28 cellular contexts compared by ENCODE assay signal in genomic region chr3:37652405-37652804, GRCh38.
DNase-seq lines count a peak whose midpoint lies in the region; FAIRE-seq and TF ChIP-seq lines count a peak whose summit lies in the region.
"Had no signal": no experiment of that assay in that cellular context is flagged by ENCODE, and none has a peak within 500 bp of the region (broad histone marks: within the 10 kb centered on the region; RNA-seq: fewer than 3 reads in every experiment).

No MANE protein-coding gene starts in this region.

- no peak overlapping the region for H3K4me3 Mint-ChIP-seq in activated CD4-positive, alpha-beta T cell treated with anti-CD3 and anti-CD28 coated beads, Interleukin-2, amount 10 ng/mL, durations not matched to agents 24 days and 14 days
- H3K4me3 Mint-ChIP-seq: B cell; CD8-positive, alpha-beta T cell; HFFc6 had no signal

- H2AFZ ChIP-seq in keratinocyte (ENCODE audit: control insufficient read depth, low read length): peak overlapping the region; percentile 76

- no peak overlapping the region for H3K9ac ChIP-seq in keratinocyte (ENCODE audit: control insufficient read depth, extremely low read depth, insufficient read depth, low read length)

- WGBS in esophagus squamous epithelium, 2 donors: 31 to 49% methylated on average over 3 to 5 of the region's 6 CpGs
- WGBS in thyroid gland, 2 donors: 80 to 82% methylated on average over 6 of the region's 6 CpGs

- H3K9me3 ChIP-seq in esophagus squamous epithelium: peaks cover 0 to 5% (median 0%) of the 10 kb centered on the region in 3 donors
- no peaks in the 10 kb centered on the region for H3K9me3 ChIP-seq in keratinocyte (ENCODE audit: control insufficient read depth, low read depth, low read length)
- H3K9me3 ChIP-seq in thyroid gland: no peaks in the 10 kb centered on the region
- H3K9me3 ChIP-seq: Caco-2, HAP-1 had no signal

- H3K36me3 ChIP-seq in esophagus squamous epithelium: no peaks in the 10 kb centered on the region
- no peaks in the 10 kb centered on the region for H3K36me3 ChIP-seq in keratinocyte (ENCODE audit: control insufficient read depth in 2 of 2, extremely low read depth in 1 of 2, insufficient read depth in 2 of 2, low read length in 2 of 2)
- peaks cover 0 to 4% of the 10 kb centered on the region in 2 donors for H3K36me3 ChIP-seq in thyroid gland
- H3K36me3 ChIP-seq: HAP-1 had no signal

- H4K20me1 ChIP-seq in keratinocyte (ENCODE audit: control insufficient read depth, extremely low read depth, insufficient read depth, low read length): no peaks in the 10 kb centered on the region

- H3K36me3 Mint-ChIP-seq in activated CD4-positive, alpha-beta T cell treated with anti-CD3 and anti-CD28 coated beads, Interleukin-2, amount 10 ng/mL, durations not matched to agents 24 days and 14 days (ENCODE audit: low read depth): no peaks in the 10 kb centered on the region
- H3K36me3 Mint-ChIP-seq: CD8-positive, alpha-beta T cell had no signal

- H3K27ac Mint-ChIP-seq in activated CD4-positive, alpha-beta T cell treated with anti-CD3 and anti-CD28 coated beads, Interleukin-2, amount 10 ng/mL, durations not matched to agents 24 days and 14 days: no peak overlapping the region
- H3K27ac Mint-ChIP-seq: B cell; CD8-positive, alpha-beta T cell; HFFc6 had no signal

- intact Hi-C loops in activated CD4-positive, alpha-beta T cell treated with anti-CD3 and anti-CD28 coated beads, Interleukin-2, amount 10 ng/mL, durations not matched to agents 24 days and 14 days (cut with micrococcal nuclease): no loop called here
- intact Hi-C loops in esophagus squamous epithelium (cut with DNase I) (no loop called here), thyroid gland (cut with DNase I) (no loop called here)

- peak; percentile 13 for DNase-seq in activated CD4-positive, alpha-beta T cell treated with anti-CD3 and anti-CD28 coated beads, Interleukin-2, amount 10 ng/mL, durations not matched to agents 24 days and 14 days
- DNase-seq in activated CD4-positive, alpha-beta T cell treated with anti-CD3 and anti-CD28 coated beads for 48 hours: no peak
- DNase-seq in esophagus squamous epithelium (lab: John Stamatoyannopoulos, UW) (no peak), keratinocyte (ENCODE audit: low read depth, low spot score) (no peak), thyroid gland (no peak), NCI-H2196 (lab: John Stamatoyannopoulos, UW; ENCODE audit: unreplicated experiment) (no peak), nucleus accumbens (lab: John Stamatoyannopoulos, UW) (no peak)
- no peak for DNase-seq in activated CD8-positive, alpha-beta memory T cell treated with anti-CD3 and anti-CD28 coated beads, Interleukin-2, amount 50 U/mL, for 48 hours
- DNase-seq: Caco-2; CD8-positive, alpha-beta T cell; GOT3; HFFc6; Kasumi-1; MV-4-11; NCI-H1105; NCI-H1436 treated with DMSO at 0.1 percent for 48 hours; NCI-H187 treated with DMSO at 0.1 percent for 48 hours; NCI-H2107; NCI-H524 treated with DMSO at 0.1 percent for 48 hours; NCI-H774; PC-3 had no signal

- TF ChIP-seq CTCF in esophagus squamous epithelium (IDR thresholded peaks at IDR 0.05): no peak
- no peak for TF ChIP-seq CTCF in keratinocyte (optimal IDR thresholded peaks at IDR 0.05 in 1 of 3, IDR thresholded peaks at IDR 0.05 in 1 of 3, conservative IDR thresholded peaks at IDR 0.05 in 1 of 3; ENCODE audit: extremely low read depth in 1 of 3, insufficient read depth in 2 of 3, low read length in 3 of 3)
- no peak for TF ChIP-seq CTCF in thyroid gland (IDR thresholded peaks at IDR 0.05)

- TF ChIP-seq POLR2A in esophagus squamous epithelium (IDR thresholded peaks at IDR 0.05): no peak
- no peak for TF ChIP-seq POLR2A in thyroid gland (IDR thresholded peaks at IDR 0.05)

- no peaks in the 10 kb centered on the region for H3K79me2 ChIP-seq in keratinocyte (ENCODE audit: control insufficient read depth, insufficient read depth, low read length)

- no peaks in the 10 kb centered on the region for H3K9me3 Mint-ChIP-seq in activated CD4-positive, alpha-beta T cell treated with anti-CD3 and anti-CD28 coated beads, Interleukin-2, amount 10 ng/mL, durations not matched to agents 24 days and 14 days
- H3K9me3 Mint-ChIP-seq: HFFc6 had no signal

- dilution Hi-C loops in keratinocyte (cut with MboI; ENCODE audit: extremely low pct_ligation_motif_present, low sequenced_read_pairs): no loop called here

- no peaks in the 10 kb centered on the region for H3K27me3 Mint-ChIP-seq in activated CD4-positive, alpha-beta T cell treated with anti-CD3 and anti-CD28 coated beads, Interleukin-2, amount 10 ng/mL, durations not matched to agents 24 days and 14 days
- H3K27me3 Mint-ChIP-seq: B cell had no signal

- H3K4me1 Mint-ChIP-seq in activated CD4-positive, alpha-beta T cell treated with anti-CD3 and anti-CD28 coated beads, Interleukin-2, amount 10 ng/mL, durations not matched to agents 24 days and 14 days: no peaks in the 10 kb centered on the region
- H3K4me1 Mint-ChIP-seq: B cell had no signal

- peaks cover 9 to 25% (median 11%) of the 10 kb centered on the region in 3 donors for H3K4me1 ChIP-seq in esophagus squamous epithelium
- H3K4me1 ChIP-seq in keratinocyte (ENCODE audit: control insufficient read depth, extremely low read depth, insufficient read depth, low read length): peaks cover 19% of the 10 kb centered on the region
- peaks cover 29% of the 10 kb centered on the region in 2 donors for H3K4me1 ChIP-seq in thyroid gland
- H3K4me1 ChIP-seq: Caco-2, HAP-1 had no signal

- H3K27ac ChIP-seq in esophagus squamous epithelium (peak overlapping the region in 3 of 4 donors; percentile 27 to 50 (median 49)), keratinocyte (ENCODE audit: control insufficient read depth, insufficient read depth, low read length) (no peak overlapping the region), thyroid gland (peak overlapping the region; percentile 37 to 78 (median 62))
- H3K27ac ChIP-seq: 22Rv1, C4-2B had no signal

- H3K27me3 ChIP-seq in esophagus squamous epithelium: no peaks in the 10 kb centered on the region
- H3K27me3 ChIP-seq in keratinocyte (ENCODE audit: control insufficient read depth, extremely low read depth, insufficient read depth, low read length): no peaks in the 10 kb centered on the region
- no peaks in the 10 kb centered on the region for H3K27me3 ChIP-seq in thyroid gland

- peak overlapping the region; percentile 63 for H3K4me2 ChIP-seq in keratinocyte (ENCODE audit: control insufficient read depth, extremely low read depth, insufficient read depth, low read depth, low read length)

- FAIRE-seq in keratinocyte (lab: Jason Lieb, UNC): no peak
- FAIRE-seq: G401.6, HTR-8/SVneo, K562 had no signal

- H3K9me1 ChIP-seq in keratinocyte (ENCODE audit: control insufficient read depth, extremely low read depth, insufficient read depth, low read length): no peaks in the 10 kb centered on the region

- H3K4me3 ChIP-seq in esophagus squamous epithelium: no peak overlapping the region
- H3K4me3 ChIP-seq in keratinocyte (ENCODE audit: control insufficient read depth in 2 of 3, extremely low read depth in 1 of 3, insufficient read depth in 2 of 3, low read depth in 1 of 3, low read length in 3 of 3): no peak overlapping the region
- H3K4me3 ChIP-seq in thyroid gland (replicated peaks in 1 of 3): no peak overlapping the region
- H3K4me3 ChIP-seq: HAP-1, K562 had no signal
